ENCODE assay signal across 24 cellular contexts in the genomic region with DNA sequence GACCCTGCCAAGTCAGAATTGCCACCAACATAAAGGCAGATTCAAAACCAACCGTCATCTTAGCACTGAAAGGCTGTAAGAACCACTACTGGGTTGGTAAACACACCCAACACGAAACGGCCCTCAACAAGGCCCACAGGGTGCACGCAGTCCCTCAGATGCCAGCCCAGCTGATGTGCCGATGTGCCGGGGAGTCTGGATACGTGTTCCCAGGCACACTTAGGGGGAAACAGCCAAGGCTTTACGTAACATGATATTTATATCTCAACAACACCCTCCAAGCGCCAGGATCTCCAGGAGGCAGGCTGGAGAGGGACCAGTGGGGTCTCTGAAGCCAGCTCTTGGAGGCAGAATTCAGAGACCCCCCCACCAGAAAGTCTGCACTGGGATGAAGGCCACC.
"Had no signal": no experiment of that assay in that cellular context is flagged by ENCODE, and none has a peak within 500 bp of the region (broad histone marks: within the 10 kb centered on the region; RNA-seq: fewer than 3 reads in every experiment).

No MANE protein-coding gene starts in this region.

- H3K4me3 ChIP-seq: breast epithelium, hepatocyte, ovary, right lobe of liver, suprapubic skin, transverse colon, uterus had no signal

- H3K27me3 ChIP-seq: breast epithelium, hepatocyte, ovary, right lobe of liver, suprapubic skin, transverse colon, uterus had no signal

- DNase-seq: activated B cell treated with CpG ODN at 0.5 μM for 24 hours; activated CD4-positive, alpha-beta T cell treated with anti-CD3 and anti-CD28 coated beads for 36 hours; activated CD4-positive, alpha-beta T cell treated with anti-CD3 and anti-CD28 coated beads, Interleukin-2, amount 50 U/mL, for 4 hours; activated CD8-positive, alpha-beta memory T cell treated with anti-CD3 and anti-CD28 coated beads for 24 hours; activated CD8-positive, alpha-beta memory T cell treated with anti-CD3 and anti-CD28 coated beads, Interleukin-2, amount 50 U/mL, for 4 hours; activated T-cell treated with anti-CD3 and anti-CD28 coated beads, Interleukin-2, amount 50 U/mL, for 24 hours; effector CD4-positive, alpha-beta T cell; immature natural killer cell; kidney glomerular epithelial cell; midbrain; ovary; small intestine; stimulated activated CD4-positive, alpha-beta T cell treated with anti-CD3 and anti-CD28 coated beads, Interleukin-2, amount 100 ng/mL, for 24 hours; stimulated activated naive CD8-positive, alpha-beta T cell treated with anti-CD3 and anti-CD28 coated beads, Interleukin-15, amount 100 ng/mL, for 72 hours; T1000; transverse colon; uterus had no signal

- ATAC-seq: activated CD4-positive, alpha-beta T cell treated with anti-CD3 and anti-CD28 coated beads for 36 hours; activated T-helper 17 cell treated with anti-CD3 and anti-CD28 coated beads, Interleukin-2, amount 50 U/mL, for 72 hours; natural killer cell treated with Interleukin-12 subunit alpha and Interleukin-12 subunit beta and Interleukin-15 and Interleukin-18, amount 100 ng/mL, for 72 hours; right lobe of liver; stimulated activated effector memory CD8-positive, alpha-beta T cell treated with anti-CD3 and anti-CD28 coated beads, Interleukin-12 subunit alpha, Interleukin-12 subunit beta, amount 100 ng/mL, for 72 hours; stimulated activated naive CD8-positive, alpha-beta T cell treated with anti-CD3 and anti-CD28 coated beads, Interleukin-15, amount 100 ng/mL, for 72 hours had no signal

- H3K27ac ChIP-seq: breast epithelium, hepatocyte, ovary, right lobe of liver, suprapubic skin, transverse colon, uterus had no signal

- H3K4me1 ChIP-seq: right lobe of liver, uterus had no signal

- H3K9me3 ChIP-seq: breast epithelium, ovary, right lobe of liver, suprapubic skin, transverse colon, uterus had no signal
